ENCODE assay signal across 8 cellular contexts in the genomic region with DNA sequence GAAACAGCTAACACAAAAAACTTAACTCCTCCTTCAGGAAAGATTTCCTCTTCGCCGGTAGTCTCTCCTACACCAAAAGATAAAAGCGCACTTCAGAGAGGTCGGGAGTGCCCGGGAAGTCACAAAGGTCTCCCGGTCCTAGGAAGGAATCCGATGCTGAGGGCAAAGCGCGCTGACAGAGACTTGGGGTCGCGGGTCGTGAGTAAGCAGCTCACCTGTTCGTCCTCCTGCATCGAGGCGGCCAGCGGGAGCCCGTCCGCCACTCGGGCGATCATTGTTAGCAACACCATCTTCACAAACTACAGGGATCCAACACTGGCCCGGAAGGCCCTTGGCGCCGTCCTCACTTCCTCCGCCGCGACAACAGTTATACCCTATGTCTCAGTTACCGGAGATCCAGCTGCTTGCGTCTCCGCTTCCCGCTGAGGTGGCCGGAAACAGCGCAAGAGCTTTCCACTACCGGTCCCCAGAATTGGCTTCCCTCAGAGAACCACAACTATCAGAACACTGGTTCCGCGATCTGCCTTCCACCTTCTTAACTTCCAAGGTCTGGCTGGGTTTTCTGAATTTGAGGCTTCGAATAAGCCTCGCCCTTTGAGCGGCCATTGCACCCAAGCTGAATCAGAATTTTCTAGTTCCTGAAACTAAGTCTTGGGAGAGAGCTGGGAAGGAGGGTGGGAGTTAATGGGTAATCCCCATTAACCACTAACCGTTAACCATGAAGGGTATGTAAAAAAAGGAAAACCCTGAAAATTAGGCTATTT. TPM values are rescaled to one million over a fixed set of nuclear protein-coding genes. Genes with fewer than 3 reads are reported as not detected.
DNase-seq lines count a peak whose midpoint lies in the region; ATAC-seq, FAIRE-seq and TF ChIP-seq lines count a peak whose summit lies in the region.

SEC22B (minus strand) TSS at position 429 of the 764 bp plus-strand sequence; CDS start at position 290, 139 bp downstream.

- H2AFZ ChIP-seq in SU-DHL-6 (ENCODE audit: low read depth, low read length, severe bottlenecking) = peak within 1 kb of the TSS; percentile 83

- H3K27ac ChIP-seq in SU-DHL-6 (ENCODE audit: low read depth, low read length) (peak within 1 kb of the TSS; percentile 33), pancreas (peak within 1 kb of the TSS; percentile 66 to 93 (median 91)), thyroid gland (peak within 1 kb of the TSS; percentile 84 to 88 (median 85))

- H3K4me3 Mint-ChIP-seq in activated naive CD8-positive, alpha-beta T cell treated with anti-CD3 and anti-CD28 coated beads, Interleukin-2, amount 10 ng/mL, durations not matched to agents 7 days and 5 days = peak within 1 kb of the TSS; percentile 92

- H3K9ac ChIP-seq in SU-DHL-6 (ENCODE audit: low read length) = peak within 1 kb of the TSS; percentile 88

- intact Hi-C loops in Right ventricle myocardium superior (cut with DNase I) = no loop called here
- intact Hi-C loops in pancreas (cut with DNase I) = no loop called here
- intact Hi-C loops in thyroid gland (cut with DNase I) = no loop called here

- H3K4me2 ChIP-seq in SU-DHL-6 (ENCODE audit: low read depth, low read length, poor library complexity, severe bottlenecking) = peak within 1 kb of the TSS; percentile 72

- H4K20me1 ChIP-seq in SU-DHL-6 (ENCODE audit: low read depth, low read length) = no peaks in the 10 kb centered on the region

- H3K9me3 ChIP-seq in SU-DHL-6 (ENCODE audit: insufficient read depth, low read length) (no peaks in the 10 kb centered on the region), pancreas (no peaks in the 10 kb centered on the region), thyroid gland (no peaks in the 10 kb centered on the region)

- peaks cover 7% of the 10 kb centered on the region for H3K4me1 Mint-ChIP-seq in activated naive CD8-positive, alpha-beta T cell treated with anti-CD3 and anti-CD28 coated beads, Interleukin-2, amount 10 ng/mL, durations not matched to agents 7 days and 5 days

- H3K27me3 ChIP-seq in SU-DHL-6 (ENCODE audit: low read length) (no peaks in the 10 kb centered on the region), pancreas (no peaks in the 10 kb centered on the region), thyroid gland (no peaks in the 10 kb centered on the region)

- no peaks in the 10 kb centered on the region for H3K27me3 Mint-ChIP-seq in activated naive CD8-positive, alpha-beta T cell treated with anti-CD3 and anti-CD28 coated beads, Interleukin-2, amount 10 ng/mL, durations not matched to agents 7 days and 5 days

- H3K4me1 ChIP-seq in pancreas = no peaks in the 10 kb centered on the region
- peaks cover 0 to 7% of the 10 kb centered on the region in 2 donors for H3K4me1 ChIP-seq in thyroid gland

- WGBS in pancreas, 2 donors = 2% methylated on average over 39 of the region's 39 CpGs
- WGBS in thyroid gland, 2 donors = 6 to 11% methylated on average over 9 to 17 of the region's 39 CpGs

- DNase-seq in NCI-H1417 (lab: John Stamatoyannopoulos, UW) (peak; percentile 92 to 98 (median 97)), Right ventricle myocardium superior (peak; percentile 89), pancreas (peak; percentile 82 to 93 (median 85)), thyroid gland (peak; percentile 87 to 88)
- peak; percentile 84 for DNase-seq in activated naive CD8-positive, alpha-beta T cell treated with anti-CD3 and anti-CD28 coated beads, Interleukin-2, amount 10 ng/mL, durations not matched to agents 7 days and 5 days

- peak within 1 kb of the TSS; percentile 93 for H3K27ac Mint-ChIP-seq in activated naive CD8-positive, alpha-beta T cell treated with anti-CD3 and anti-CD28 coated beads, Interleukin-2, amount 10 ng/mL, durations not matched to agents 7 days and 5 days

- FAIRE-seq in pancreas (lab: Jason Lieb, UNC) = no peak

- peak; percentile 98 for ATAC-seq in HG02763 (IDR thresholded peaks at IDR 0.05; ENCODE audit: unreplicated experiment)
- ATAC-seq in activated naive CD8-positive, alpha-beta T cell treated with anti-CD3 and anti-CD28 coated beads, Interleukin-2, amount 10 ng/mL, durations not matched to agents 7 days and 5 days (ENCODE audit: low read depth) = peak; percentile 100
- peak; percentile 93 for ATAC-seq in Right ventricle myocardium superior (ENCODE audit: poor library complexity)
- ATAC-seq in pancreas = peak; percentile 93 to 95 (median 94)

- TF ChIP-seq POLR2A in thyroid gland (IDR thresholded peaks at IDR 0.05) = peak; percentile 75 to 92

- H3K4me3 ChIP-seq in GM12875 (ENCODE audit: low read depth, low read length) (peak within 1 kb of the TSS; percentile 96), SU-DHL-6 (ENCODE audit: insufficient read depth, low read length, poor library complexity, severe bottlenecking) (peak within 1 kb of the TSS; percentile 96), pancreas (peak within 1 kb of the TSS; percentile 65 to 86 (median 76)), thyroid gland (replicated peaks in 1 of 3) (peak within 1 kb of the TSS; percentile 17 to 80 (median 62))

- no peaks in the 10 kb centered on the region for H3F3A ChIP-seq in SU-DHL-6 (ENCODE audit: insufficient read depth)

- POLR2A ChIA-PET in activated naive CD8-positive, alpha-beta T cell treated with anti-CD3 and anti-CD28 coated beads, Interleukin-2, amount 10 ng/mL, durations not matched to agents 7 days and 5 days (lab: Charles Lee) = interaction anchor here (1.2 to 1.6 kb wide), 2 partner anchors 189 to 464 kb away, joined by 3 to 4 read pairs; no protein-coding TSS in a partner anchor

- peaks cover 10% of the 10 kb centered on the region for H3K79me2 ChIP-seq in SU-DHL-6 (ENCODE audit: insufficient read depth, low read length)

- H3K36me3 ChIP-seq in SU-DHL-6 (ENCODE audit: low read length) (no peaks in the 10 kb centered on the region), pancreas (no peaks in the 10 kb centered on the region), thyroid gland (no peaks in the 10 kb centered on the region)

- TF ChIP-seq CTCF in GM12875 (IDR thresholded peaks at IDR 0.05; ENCODE audit: borderline replicate concordance, insufficient read depth, low read depth, low read length) = no peak
- TF ChIP-seq CTCF in SU-DHL-6 (IDR thresholded peaks at IDR 0.05; ENCODE audit: insufficient read depth, low read length, poor library complexity, severe bottlenecking) = no peak
- no peak for TF ChIP-seq CTCF in pancreas (IDR thresholded peaks at IDR 0.05)
- TF ChIP-seq CTCF in thyroid gland (IDR thresholded peaks at IDR 0.05) = no peak

- H3K36me3 Mint-ChIP-seq in activated naive CD8-positive, alpha-beta T cell treated with anti-CD3 and anti-CD28 coated beads, Interleukin-2, amount 10 ng/mL, durations not matched to agents 7 days and 5 days = no peaks in the 10 kb centered on the region

- H3K9me3 Mint-ChIP-seq in activated naive CD8-positive, alpha-beta T cell treated with anti-CD3 and anti-CD28 coated beads, Interleukin-2, amount 10 ng/mL, durations not matched to agents 7 days and 5 days = no peaks in the 10 kb centered on the region

- no peaks in the 10 kb centered on the region for H3K9me2 ChIP-seq in SU-DHL-6 (replicated peaks; ENCODE audit: insufficient read depth, low read length)

RNA-seq across cellular contexts. Expression of gene SEC22B, which starts in this region (rescaled TPM):
- 10 to 100 TPM; 29.4 to 32.0 TPM for total RNA-seq in activated naive CD8-positive, alpha-beta T cell treated with anti-CD3 and anti-CD28 coated beads, Interleukin-2, amount 10 ng/mL, durations not matched to agents 7 days and 5 days
- 12.4 TPM for total RNA-seq in Right ventricle myocardium superior
- total RNA-seq in pancreas = 10 to 100 TPM; 12.0 to 18.0 (median 15.2) TPM
- 10 to 100 TPM; 11.6 to 17.8 TPM for polyA plus RNA-seq in pancreas
- 10 to 100 TPM; 36.9 to 49.5 (median 44.9) TPM for total RNA-seq in thyroid gland

Comparison
In these comparisons a context has a peak if more than half of its experiments do, and no peak if none do; other contexts are left out.
1. Peak in every context shown above with its lines: DNase-seq, ATAC-seq, H3K4me3 ChIP-seq and H3K27ac ChIP-seq.
2. H3K27ac ChIP-seq: peak in every context shown above with its lines; median percentile 91 in pancreas; 85 in thyroid gland; 33 in SU-DHL-6.